ENCODE assay signal across 8 cellular contexts in the genomic region with DNA sequence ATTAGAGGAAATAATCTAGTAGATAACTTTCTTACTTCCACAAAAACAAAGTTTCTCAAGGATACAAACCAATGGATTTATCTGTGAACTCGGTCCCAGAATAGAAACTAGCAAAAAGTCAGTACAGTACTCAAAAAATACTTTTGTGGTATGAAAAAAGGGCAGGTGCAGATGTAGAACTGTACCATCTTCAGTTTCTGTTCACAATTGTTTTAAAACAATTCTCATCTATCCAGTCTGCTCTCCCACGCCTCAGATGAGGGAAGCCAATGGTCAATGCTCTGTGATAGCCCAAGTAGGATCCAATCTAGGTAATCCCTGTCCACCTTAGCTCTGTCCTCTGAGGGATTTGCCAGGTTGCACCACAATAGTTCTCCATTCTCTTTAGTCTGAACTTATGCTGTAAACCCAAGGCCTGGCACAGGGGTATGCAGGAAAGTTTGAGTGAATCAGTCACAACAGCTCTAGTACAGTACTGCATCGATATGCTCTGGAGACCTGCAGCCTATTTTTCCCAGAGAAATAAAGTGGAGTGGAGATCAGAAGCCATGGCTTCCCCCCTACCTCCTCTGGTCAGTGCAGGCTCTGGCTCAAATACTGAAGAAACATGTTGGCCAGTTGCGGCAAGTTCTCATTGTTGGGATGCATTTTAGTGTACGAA. TPM values are rescaled to one million over a fixed set of nuclear protein-coding genes. Genes with fewer than 3 reads are reported as not detected.
DNase-seq lines count a peak whose midpoint lies in the region; ATAC-seq and TF ChIP-seq lines count a peak whose summit lies in the region.

No MANE protein-coding gene starts in this region.

- H3K9ac ChIP-seq in liver (ENCODE audit: low read depth in 1 of 2, low read length in 2 of 2) = peak overlapping the region in 1 of 2 donors; percentile 42

- ATAC-seq in HG03066 (IDR thresholded peaks at IDR 0.05; ENCODE audit: low read depth, unreplicated experiment) (peak; percentile 32), HG02981 (IDR thresholded peaks at IDR 0.05; ENCODE audit: unreplicated experiment) (no peak)

- no peaks in the 10 kb centered on the region for H3K27me3 ChIP-seq in liver (ENCODE audit: control insufficient read depth in 4 of 4, insufficient read depth in 4 of 4, low read length in 3 of 4)
- no peaks in the 10 kb centered on the region for H3K27me3 ChIP-seq in uterus

- H3K4me3 ChIP-seq in liver (ENCODE audit: low read depth in 1 of 3, low read length in 3 of 3) (peak overlapping the region; percentile 82 to 99 (median 97)), uterus (peak overlapping the region; percentile 72 to 81)

- peak; percentile 57 for DNase-seq in GM13977 (ENCODE audit: low spot score)
- no peak for DNase-seq in activated naive CD8-positive, alpha-beta T cell treated with anti-CD3 and anti-CD28 coated beads for 36 hours
- no peak for DNase-seq in uterus
- DNase-seq in iPS-NIHi11 (ENCODE audit: low spot score) = no peak
- no peak for DNase-seq in mesenteric fat pad (ENCODE audit: low spot score)

- no peaks in the 10 kb centered on the region for H3K27me3 Mint-ChIP-seq in activated naive CD8-positive, alpha-beta T cell treated with anti-CD3 and anti-CD28 coated beads for 36 hours

- whole genome bisulfite sequencing in liver = 57% methylated on average over 5 of the region's 5 CpGs

- H3K4me1 ChIP-seq in liver (ENCODE audit: control insufficient read depth in 4 of 4, insufficient read depth in 4 of 4, low read length in 3 of 4) = peaks cover 7 to 37% (median 29%) of the 10 kb centered on the region in 4 donors
- H3K4me1 ChIP-seq in uterus = peaks cover 0 to 7% of the 10 kb centered on the region in 2 donors

- H3K36me3 Mint-ChIP-seq in activated naive CD8-positive, alpha-beta T cell treated with anti-CD3 and anti-CD28 coated beads for 36 hours = peaks cover 32% of the 10 kb centered on the region

- no peak for TF ChIP-seq CTCF in GM13977 (IDR thresholded peaks at IDR 0.05; ENCODE audit: extremely low read depth, insufficient read depth, missing control alignments)
- no peak for TF ChIP-seq CTCF in liver (IDR thresholded peaks at IDR 0.05; ENCODE audit: low read depth, low read length, missing input control)
- no peak for TF ChIP-seq CTCF in uterus (IDR thresholded peaks at IDR 0.05)

- H3K27ac ChIP-seq in liver (ENCODE audit: low read depth in 1 of 2, low read length in 2 of 2) (no peak overlapping the region), uterus (no peak overlapping the region)

- H3K27ac Mint-ChIP-seq in activated naive CD8-positive, alpha-beta T cell treated with anti-CD3 and anti-CD28 coated beads for 36 hours = peak overlapping the region; percentile 92

- peaks cover 26% of the 10 kb centered on the region for H3K4me1 Mint-ChIP-seq in activated naive CD8-positive, alpha-beta T cell treated with anti-CD3 and anti-CD28 coated beads for 36 hours

- H3K9me3 ChIP-seq in liver (ENCODE audit: control insufficient read depth in 4 of 4, low read length in 3 of 4) = no peaks in the 10 kb centered on the region
- no peaks in the 10 kb centered on the region for H3K9me3 ChIP-seq in uterus

- H3K9me3 Mint-ChIP-seq in activated naive CD8-positive, alpha-beta T cell treated with anti-CD3 and anti-CD28 coated beads for 36 hours = no peaks in the 10 kb centered on the region

- H3K36me3 ChIP-seq in liver (ENCODE audit: control insufficient read depth in 4 of 4, insufficient read depth in 3 of 4, low read depth in 1 of 4, low read length in 3 of 4) = peaks cover 0 to 5% (median 0%) of the 10 kb centered on the region in 4 donors
- H3K36me3 ChIP-seq in uterus = no peaks in the 10 kb centered on the region

- TF ChIP-seq POLR2A in uterus (IDR thresholded peaks at IDR 0.05) = no peak

- in situ Hi-C loops in GM13977 (cut with MboI; ENCODE audit: low pct_unique_long_range_greater_than_20kb, low sequenced_read_pairs, unreplicated experiment) = no loop called here

- TF ChIP-seq RAD21 in liver (IDR thresholded peaks at IDR 0.05) = no peak

- peak overlapping the region; percentile 92 for H3K4me3 Mint-ChIP-seq in activated naive CD8-positive, alpha-beta T cell treated with anti-CD3 and anti-CD28 coated beads for 36 hours

- intact Hi-C loops in uterus (cut with DNase I; ENCODE audit: low total_unique reads) = no loop called here

TF ChIP-seq in liver, 16 proteins besides CTCF, POLR2A, EP300 and RAD21:
- TF ChIP-seq TAF1 (conservative IDR thresholded peaks at IDR 0.05) (no peak), RXRA (IDR thresholded peaks at IDR 0.05) (no peak)

RNA-seq across cellular contexts. Expression of gene KTI12, which starts 1.4 kb away (rescaled TPM):
- total RNA-seq in activated naive CD8-positive, alpha-beta T cell treated with anti-CD3 and anti-CD28 coated beads for 36 hours = 10 to 100 TPM; 17.6 to 18.1 TPM
- 1 to 10 TPM; 6.0 to 7.7 TPM for total RNA-seq in liver
- polyA plus RNA-seq in liver = 1 to 10 TPM; 4.1 to 5.5 TPM
- 10 to 100 TPM in 2 of 4 donors, 1 to 10 TPM in 2; 5.4 to 21.3 (median 11.8) TPM for total RNA-seq in uterus
- total RNA-seq in mesenteric fat pad = 9.7 TPM

RNA-seq across cellular contexts. Expression of gene TXNDC12, which starts 22.7 kb away (rescaled TPM):
- 10 to 100 TPM; 33.3 to 36.1 TPM for total RNA-seq in activated naive CD8-positive, alpha-beta T cell treated with anti-CD3 and anti-CD28 coated beads for 36 hours
- total RNA-seq in liver (10 to 100 TPM; 17.5 to 22.3 TPM), uterus (10 to 100 TPM in 3 of 4 donors, 1 to 10 TPM in 1; 5.9 to 67.1 (median 39.1) TPM), mesenteric fat pad (36.4 TPM)
- polyA plus RNA-seq in liver = 10 to 100 TPM; 19.1 to 35.8 TPM

RNA-seq across cellular contexts. Expression of gene BTF3L4, which starts 23.8 kb away (rescaled TPM):
- 10 to 100 TPM; 40.2 to 43.2 TPM for total RNA-seq in activated naive CD8-positive, alpha-beta T cell treated with anti-CD3 and anti-CD28 coated beads for 36 hours
- total RNA-seq in liver (10 to 100 TPM; 17.2 to 19.7 TPM), uterus (100 to 1,000 TPM in 1 of 4 donors, 10 to 100 TPM in 2, 1 to 10 TPM in 1; 4.9 to 105 (median 70.8) TPM), mesenteric fat pad (42.1 TPM)
- polyA plus RNA-seq in liver = 10 to 100 TPM; 13.4 to 33.3 TPM

RNA-seq across cellular contexts. Expression of gene RAB3B, which starts 41.8 kb away (rescaled TPM):
- under 1 TPM; 0.06 to 0.08 TPM for total RNA-seq in activated naive CD8-positive, alpha-beta T cell treated with anti-CD3 and anti-CD28 coated beads for 36 hours
- total RNA-seq in liver = 1 to 10 TPM in 1 of 2 donors, under 1 TPM in 1; 0.17 to 5.4 TPM
- under 1 TPM; 0.22 to 0.43 TPM for polyA plus RNA-seq in liver
- total RNA-seq in uterus = under 1 TPM in 2 of 4 donors, not detected in 2; 0.06 to 0.69 TPM
- total RNA-seq in mesenteric fat pad = not detected
